In the genomic region with DNA sequence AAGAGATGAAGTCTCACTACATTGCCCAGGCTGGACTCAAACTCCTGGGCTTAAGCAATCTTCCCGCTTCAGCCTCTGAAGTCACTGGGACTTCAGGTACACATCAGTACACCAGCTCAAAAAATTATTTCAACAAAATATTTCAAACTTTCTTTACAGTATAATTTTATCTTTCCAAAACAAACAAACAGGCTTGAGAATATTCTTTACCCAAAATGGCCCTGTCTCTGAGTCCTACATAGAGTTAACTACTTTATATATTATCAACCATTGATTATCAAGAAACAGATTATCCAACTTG, we compare ENCODE assay signal across 35 cellular contexts. TPM values are rescaled to one million over a fixed set of nuclear protein-coding genes. Genes with fewer than 3 reads are reported as not detected.
"Had no signal": no experiment of that assay in that cellular context is flagged by ENCODE, and none has a peak within 500 bp of the region (broad histone marks: within the 10 kb centered on the region; RNA-seq: fewer than 3 reads in every experiment).

No MANE protein-coding gene starts in this region.

- H3K27me3 ChIP-seq: ascending aorta, breast epithelium, foreskin keratinocyte had no signal

- H3K4me1 Mint-ChIP-seq: activated T-helper 17 cell treated with anti-CD3 and anti-CD28 coated beads, Interleukin-2, amount 50 U/mL, for 72 hours; T-helper 17 cell had no signal

- H3K9me3 ChIP-seq: ascending aorta, breast epithelium, esophagus muscularis mucosa, gastrocnemius medialis had no signal

- ATAC-seq: activated CD4-positive, alpha-beta T cell treated with anti-CD3 and anti-CD28 coated beads for 36 hours; activated CD8-positive, alpha-beta memory T cell treated with anti-CD3 and anti-CD28 coated beads, Interleukin-2, amount 10 ng/mL, durations not matched to agents 7 days and 5 days; activated CD8-positive, alpha-beta T cell treated with anti-CD3 and anti-CD28 coated beads, Interleukin-2, amount 10 ng/mL, durations not matched to agents 7 days and 5 days; activated naive CD4-positive, alpha-beta T cell treated with anti-CD3 and anti-CD28 coated beads, Interleukin-2, amount 50 U/mL, for 72 hours; activated T-helper 17 cell treated with anti-CD3 and anti-CD28 coated beads, Interleukin-2, amount 50 U/mL, for 72 hours; effector memory CD8-positive, alpha-beta T cell; foreskin keratinocyte; gastrocnemius medialis; heart left ventricle; T-helper 17 cell had no signal

- H3K27ac ChIP-seq: breast epithelium, cardiac muscle cell, coronary artery, esophagus muscularis mucosa, foreskin keratinocyte, gastrocnemius medialis had no signal

- H3K4me3 Mint-ChIP-seq: activated CD4-positive, alpha-beta memory T cell treated with anti-CD3 and anti-CD28 coated beads for 36 hours; activated CD4-positive, alpha-beta T cell treated with anti-CD3 and anti-CD28 coated beads for 36 hours; activated CD4-positive, alpha-beta T cell treated with anti-CD3 and anti-CD28 coated beads, Interleukin-2, amount 10 ng/mL, durations not matched to agents 24 days and 14 days; activated CD8-positive, alpha-beta memory T cell treated with anti-CD3 and anti-CD28 coated beads, Interleukin-2, amount 10 ng/mL, durations not matched to agents 7 days and 5 days; activated CD8-positive, alpha-beta T cell treated with anti-CD3 and anti-CD28 coated beads, Interleukin-2, amount 10 ng/mL, durations not matched to agents 7 days and 5 days; activated naive CD8-positive, alpha-beta T cell treated with anti-CD3 and anti-CD28 coated beads, Interleukin-2, amount 10 ng/mL, durations not matched to agents 7 days and 5 days; activated T-cell treated with anti-CD3 and anti-CD28 coated beads, Interleukin-2, amount 50 U/mL, for 24 hours; activated T-helper 17 cell treated with anti-CD3 and anti-CD28 coated beads, Interleukin-2, amount 50 U/mL, for 72 hours; brain; effector memory CD8-positive, alpha-beta T cell; T-helper 17 cell; T-helper 2 cell treated with Interferon-gamma antibody and Interleukin-4, amounts not matched to agents 5 μg/mL and 100 μg/mL, for 36 hours had no signal

- H3K9me3 Mint-ChIP-seq: activated CD4-positive, alpha-beta memory T cell treated with anti-CD3 and anti-CD28 coated beads for 36 hours; activated CD4-positive, alpha-beta T cell treated with anti-CD3 and anti-CD28 coated beads, Interleukin-2, amount 10 ng/mL, durations not matched to agents 24 days and 14 days; activated naive CD4-positive, alpha-beta T cell treated with anti-CD3 and anti-CD28 coated beads, Interleukin-2, amount 50 U/mL, for 72 hours; activated T-cell treated with anti-CD3 and anti-CD28 coated beads, Interleukin-2, amount 50 U/mL, for 24 hours; activated T-helper 17 cell treated with anti-CD3 and anti-CD28 coated beads, Interleukin-2, amount 50 U/mL, for 72 hours; effector memory CD8-positive, alpha-beta T cell; T-helper 2 cell treated with Interferon-gamma antibody and Interleukin-4, amounts not matched to agents 5 μg/mL and 100 μg/mL, for 36 hours had no signal

- H3K36me3 Mint-ChIP-seq: activated CD4-positive, alpha-beta memory T cell treated with anti-CD3 and anti-CD28 coated beads for 36 hours; activated CD8-positive, alpha-beta memory T cell treated with anti-CD3 and anti-CD28 coated beads, Interleukin-2, amount 10 ng/mL, durations not matched to agents 7 days and 5 days; activated naive CD8-positive, alpha-beta T cell treated with anti-CD3 and anti-CD28 coated beads, Interleukin-2, amount 10 ng/mL, durations not matched to agents 7 days and 5 days had no signal

- H3K36me3 ChIP-seq: ascending aorta, breast epithelium, cardiac muscle cell, esophagus muscularis mucosa, gastrocnemius medialis, heart left ventricle had no signal

- DNase-seq: activated CD4-positive, alpha-beta memory T cell treated with anti-CD3 and anti-CD28 coated beads for 36 hours; activated CD4-positive, alpha-beta T cell treated with anti-CD3 and anti-CD28 coated beads for 36 hours; activated CD4-positive, alpha-beta T cell treated with anti-CD3 and anti-CD28 coated beads, Interleukin-2, amount 10 ng/mL, durations not matched to agents 24 days and 14 days; activated CD4-positive, CD25-positive, alpha-beta regulatory T cell; activated CD4-positive, CD25-positive, alpha-beta regulatory T cell treated with anti-CD3 and anti-CD28 coated beads, Interleukin-2, amount 50 U/mL, for 72 hours; activated CD8-positive, alpha-beta memory T cell treated with anti-CD3 and anti-CD28 coated beads, Interleukin-2, amount 10 ng/mL, durations not matched to agents 7 days and 5 days; activated CD8-positive, alpha-beta memory T cell treated with anti-CD3 and anti-CD28 coated beads, Interleukin-2, amount 50 U/mL, for 4 hours; activated CD8-positive, alpha-beta T cell treated with anti-CD3 and anti-CD28 coated beads, Interleukin-2, amount 10 ng/mL, durations not matched to agents 7 days and 5 days; activated effector memory CD4-positive, alpha-beta T cell treated with Interleukin-2 at 50 U/mL for 16 hours; activated gamma-delta T cell treated with Interleukin-2 at 50 U/mL for 16 hours; activated naive CD4-positive, alpha-beta T cell treated with Interleukin-2 at 50 U/mL for 16 hours; activated naive CD8-positive, alpha-beta T cell treated with anti-CD3 and anti-CD28 coated beads, Interleukin-2, amount 10 ng/mL, durations not matched to agents 7 days and 5 days; activated T-cell treated with anti-CD3 and anti-CD28 coated beads, Interleukin-2, amount 50 U/mL, for 24 hours; central memory CD4-positive, alpha-beta T cell; cerebellar nuclear complex; dermis blood vessel endothelial cell; effector CD4-positive, alpha-beta T cell; effector memory CD8-positive, alpha-beta T cell; erythroblast; foreskin keratinocyte; gastrocnemius medialis; glutamatergic neuron; heart left ventricle; T-helper 1 cell; T-helper 17 cell; T1000 had no signal

- H3K27ac Mint-ChIP-seq: activated CD4-positive, alpha-beta memory T cell treated with anti-CD3 and anti-CD28 coated beads for 36 hours; activated CD4-positive, alpha-beta T cell treated with anti-CD3 and anti-CD28 coated beads for 36 hours; activated CD4-positive, alpha-beta T cell treated with anti-CD3 and anti-CD28 coated beads, Interleukin-2, amount 10 ng/mL, durations not matched to agents 24 days and 14 days; activated CD8-positive, alpha-beta memory T cell treated with anti-CD3 and anti-CD28 coated beads, Interleukin-2, amount 10 ng/mL, durations not matched to agents 7 days and 5 days; activated CD8-positive, alpha-beta T cell treated with anti-CD3 and anti-CD28 coated beads, Interleukin-2, amount 10 ng/mL, durations not matched to agents 7 days and 5 days; activated naive CD8-positive, alpha-beta T cell treated with anti-CD3 and anti-CD28 coated beads, Interleukin-2, amount 10 ng/mL, durations not matched to agents 7 days and 5 days; activated T-cell treated with anti-CD3 and anti-CD28 coated beads, Interleukin-2, amount 50 U/mL, for 24 hours; activated T-helper 17 cell treated with anti-CD3 and anti-CD28 coated beads, Interleukin-2, amount 50 U/mL, for 72 hours; brain; effector memory CD8-positive, alpha-beta T cell; T-helper 17 cell; T-helper 2 cell treated with Interferon-gamma antibody and Interleukin-4, amounts not matched to agents 5 μg/mL and 100 μg/mL, for 36 hours had no signal

- H3K4me3 ChIP-seq: ascending aorta, breast epithelium, cardiac muscle cell, coronary artery, esophagus muscularis mucosa, gastrocnemius medialis, heart left ventricle had no signal

RNA-seq across cellular contexts. Expression of a gene that starts 2.3 kb away (rescaled TPM):
- total RNA-seq: T-helper 17 cell had no signal
